ENCODE assay signal across 2 cellular contexts in genomic region chr1:197986817-197987216, GRCh38.
TF ChIP-seq lines count a peak whose summit lies in the region.

No MANE protein-coding gene starts in this region.

TF ChIP-seq in SK-N-SH, 30 proteins besides CTCF, POLR2A, EP300 and RAD21 (continued from another document):
- TF ChIP-seq, protein P1, sequence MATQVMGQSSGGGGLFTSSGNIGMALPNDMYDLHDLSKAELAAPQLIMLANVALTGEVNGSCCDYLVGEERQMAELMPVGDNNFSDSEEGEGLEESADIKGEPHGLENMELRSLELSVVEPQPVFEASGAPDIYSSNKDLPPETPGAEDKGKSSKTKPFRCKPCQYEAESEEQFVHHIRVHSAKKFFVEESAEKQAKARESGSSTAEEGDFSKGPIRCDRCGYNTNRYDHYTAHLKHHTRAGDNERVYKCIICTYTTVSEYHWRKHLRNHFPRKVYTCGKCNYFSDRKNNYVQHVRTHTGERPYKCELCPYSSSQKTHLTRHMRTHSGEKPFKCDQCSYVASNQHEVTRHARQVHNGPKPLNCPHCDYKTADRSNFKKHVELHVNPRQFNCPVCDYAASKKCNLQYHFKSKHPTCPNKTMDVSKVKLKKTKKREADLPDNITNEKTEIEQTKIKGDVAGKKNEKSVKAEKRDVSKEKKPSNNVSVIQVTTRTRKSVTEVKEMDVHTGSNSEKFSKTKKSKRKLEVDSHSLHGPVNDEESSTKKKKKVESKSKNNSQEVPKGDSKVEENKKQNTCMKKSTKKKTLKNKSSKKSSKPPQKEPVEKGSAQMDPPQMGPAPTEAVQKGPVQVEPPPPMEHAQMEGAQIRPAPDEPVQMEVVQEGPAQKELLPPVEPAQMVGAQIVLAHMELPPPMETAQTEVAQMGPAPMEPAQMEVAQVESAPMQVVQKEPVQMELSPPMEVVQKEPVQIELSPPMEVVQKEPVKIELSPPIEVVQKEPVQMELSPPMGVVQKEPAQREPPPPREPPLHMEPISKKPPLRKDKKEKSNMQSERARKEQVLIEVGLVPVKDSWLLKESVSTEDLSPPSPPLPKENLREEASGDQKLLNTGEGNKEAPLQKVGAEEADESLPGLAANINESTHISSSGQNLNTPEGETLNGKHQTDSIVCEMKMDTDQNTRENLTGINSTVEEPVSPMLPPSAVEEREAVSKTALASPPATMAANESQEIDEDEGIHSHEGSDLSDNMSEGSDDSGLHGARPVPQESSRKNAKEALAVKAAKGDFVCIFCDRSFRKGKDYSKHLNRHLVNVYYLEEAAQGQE (IDR thresholded peaks at IDR 0.05; ENCODE audit: low read depth, low read length) = no peak
- TF ChIP-seq, protein P2, sequence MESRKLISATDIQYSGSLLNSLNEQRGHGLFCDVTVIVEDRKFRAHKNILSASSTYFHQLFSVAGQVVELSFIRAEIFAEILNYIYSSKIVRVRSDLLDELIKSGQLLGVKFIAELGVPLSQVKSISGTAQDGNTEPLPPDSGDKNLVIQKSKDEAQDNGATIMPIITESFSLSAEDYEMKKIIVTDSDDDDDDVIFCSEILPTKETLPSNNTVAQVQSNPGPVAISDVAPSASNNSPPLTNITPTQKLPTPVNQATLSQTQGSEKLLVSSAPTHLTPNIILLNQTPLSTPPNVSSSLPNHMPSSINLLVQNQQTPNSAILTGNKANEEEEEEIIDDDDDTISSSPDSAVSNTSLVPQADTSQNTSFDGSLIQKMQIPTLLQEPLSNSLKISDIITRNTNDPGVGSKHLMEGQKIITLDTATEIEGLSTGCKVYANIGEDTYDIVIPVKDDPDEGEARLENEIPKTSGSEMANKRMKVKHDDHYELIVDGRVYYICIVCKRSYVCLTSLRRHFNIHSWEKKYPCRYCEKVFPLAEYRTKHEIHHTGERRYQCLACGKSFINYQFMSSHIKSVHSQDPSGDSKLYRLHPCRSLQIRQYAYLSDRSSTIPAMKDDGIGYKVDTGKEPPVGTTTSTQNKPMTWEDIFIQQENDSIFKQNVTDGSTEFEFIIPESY (IDR thresholded peaks at IDR 0.05; ENCODE audit: borderline replicate concordance, low read depth) = no peak
- no peak for TF ChIP-seq EZH2phosphoT487 (IDR thresholded peaks at IDR 0.05; ENCODE audit: borderline replicate concordance, low read depth)
- TF ChIP-seq USF2 (IDR thresholded peaks at IDR 0.05; ENCODE audit: borderline replicate concordance, low read depth, low read length) = no peak
- no peak for TF ChIP-seq SMC3 (IDR thresholded peaks at IDR 0.05; ENCODE audit: low read depth, low read length)
- no peak for TF ChIP-seq JUND (IDR thresholded peaks at IDR 0.05)
- no peak for TF ChIP-seq USF1 (IDR thresholded peaks at IDR 0.05; ENCODE audit: borderline replicate concordance, low read depth)
- TF ChIP-seq POLR2AphosphoS5 (IDR thresholded peaks at IDR 0.05; ENCODE audit: low read depth, low read length) = no peak
- no peak for TF ChIP-seq TAF1 (IDR thresholded peaks at IDR 0.05; ENCODE audit: borderline replicate concordance, low read depth, low read length)
- TF ChIP-seq RFX5 (IDR thresholded peaks at IDR 0.05; ENCODE audit: low read length) = no peak
- TF ChIP-seq, protein P3, sequence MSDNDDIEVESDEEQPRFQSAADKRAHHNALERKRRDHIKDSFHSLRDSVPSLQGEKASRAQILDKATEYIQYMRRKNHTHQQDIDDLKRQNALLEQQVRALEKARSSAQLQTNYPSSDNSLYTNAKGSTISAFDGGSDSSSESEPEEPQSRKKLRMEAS (IDR thresholded peaks at IDR 0.05; ENCODE audit: low read depth) = no peak
- no peak for TF ChIP-seq CHD2 (IDR thresholded peaks at IDR 0.05; ENCODE audit: low read length, partially characterized antibody)
- no peak for TF ChIP-seq FOXM1 (IDR thresholded peaks at IDR 0.05; ENCODE audit: low read depth)
- TF ChIP-seq IRF3 (IDR thresholded peaks at IDR 0.05; ENCODE audit: low read depth, low read length) = no peak
- TF ChIP-seq RCOR1 (IDR thresholded peaks at IDR 0.05; ENCODE audit: low read length) = no peak

TF ChIP-seq in SK-N-SH treated with all-trans-retinoic acid at 6 μM for 48 hours, 23 proteins besides CTCF, POLR2A, EP300 and RAD21 (continued from another document):
- TF ChIP-seq, protein P4, sequence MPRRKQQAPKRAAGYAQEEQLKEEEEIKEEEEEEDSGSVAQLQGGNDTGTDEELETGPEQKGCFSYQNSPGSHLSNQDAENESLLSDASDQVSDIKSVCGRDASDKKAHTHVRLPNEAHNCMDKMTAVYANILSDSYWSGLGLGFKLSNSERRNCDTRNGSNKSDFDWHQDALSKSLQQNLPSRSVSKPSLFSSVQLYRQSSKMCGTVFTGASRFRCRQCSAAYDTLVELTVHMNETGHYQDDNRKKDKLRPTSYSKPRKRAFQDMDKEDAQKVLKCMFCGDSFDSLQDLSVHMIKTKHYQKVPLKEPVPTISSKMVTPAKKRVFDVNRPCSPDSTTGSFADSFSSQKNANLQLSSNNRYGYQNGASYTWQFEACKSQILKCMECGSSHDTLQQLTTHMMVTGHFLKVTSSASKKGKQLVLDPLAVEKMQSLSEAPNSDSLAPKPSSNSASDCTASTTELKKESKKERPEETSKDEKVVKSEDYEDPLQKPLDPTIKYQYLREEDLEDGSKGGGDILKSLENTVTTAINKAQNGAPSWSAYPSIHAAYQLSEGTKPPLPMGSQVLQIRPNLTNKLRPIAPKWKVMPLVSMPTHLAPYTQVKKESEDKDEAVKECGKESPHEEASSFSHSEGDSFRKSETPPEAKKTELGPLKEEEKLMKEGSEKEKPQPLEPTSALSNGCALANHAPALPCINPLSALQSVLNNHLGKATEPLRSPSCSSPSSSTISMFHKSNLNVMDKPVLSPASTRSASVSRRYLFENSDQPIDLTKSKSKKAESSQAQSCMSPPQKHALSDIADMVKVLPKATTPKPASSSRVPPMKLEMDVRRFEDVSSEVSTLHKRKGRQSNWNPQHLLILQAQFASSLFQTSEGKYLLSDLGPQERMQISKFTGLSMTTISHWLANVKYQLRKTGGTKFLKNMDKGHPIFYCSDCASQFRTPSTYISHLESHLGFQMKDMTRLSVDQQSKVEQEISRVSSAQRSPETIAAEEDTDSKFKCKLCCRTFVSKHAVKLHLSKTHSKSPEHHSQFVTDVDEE (CRISPR knock-in tag; IDR thresholded peaks at IDR 0.05) = no peak
- TF ChIP-seq ARNTL (CRISPR knock-in tag; IDR thresholded peaks at IDR 0.05; ENCODE audit: borderline replicate concordance, low read depth) (no peak), TCF4 (CRISPR knock-in tag; IDR thresholded peaks at IDR 0.05; ENCODE audit: borderline replicate concordance) (no peak), ZNF70 (CRISPR knock-in tag; IDR thresholded peaks at IDR 0.05) (no peak), BACH2 (CRISPR knock-in tag; IDR thresholded peaks at IDR 0.05; ENCODE audit: borderline replicate concordance) (no peak), ISL1 (CRISPR knock-in tag; IDR thresholded peaks at IDR 0.05) (no peak)
